Comparison of ENCODE assay signal across 1 cellular context in genomic region chr18:55748227-55748738, GRCh38.
A peak's percentile ranks its signal among the peaks of the same experiment; 100 is the strongest.
TF ChIP-seq lines count a peak whose summit lies in the region.

No MANE protein-coding gene starts in this region.

TF ChIP-seq in K562, 482 proteins besides CTCF, POLR2A, EP300 and RAD21 (continued from another document and continues in another):
- no peak for TF ChIP-seq NFXL1 (CRISPR knock-in tag; IDR thresholded peaks at IDR 0.05)
- no peak for TF ChIP-seq TFAM (CRISPR knock-in tag; conservative IDR thresholded peaks at IDR 0.05)
- no peak for TF ChIP-seq ZNF707 (CRISPR knock-in tag; conservative IDR thresholded peaks at IDR 0.05)
- TF ChIP-seq SMAD2 (IDR thresholded peaks at IDR 0.05; ENCODE audit: low read depth, low read length) = no peak
- no peak for TF ChIP-seq HSF4 (CRISPR knock-in tag; IDR thresholded peaks at IDR 0.05; ENCODE audit: borderline replicate concordance)
- no peak for TF ChIP-seq CREB5 (CRISPR knock-in tag; IDR thresholded peaks at IDR 0.05)
- TF ChIP-seq NR2F6 (CRISPR knock-in tag; IDR thresholded peaks at IDR 0.05) = no peak
- peak; percentile 97 for TF ChIP-seq GATAD2B (IDR thresholded peaks at IDR 0.05; ENCODE audit: borderline replicate concordance)
- peak; percentile 56; the same call in 1 of the 2 replicates for TF ChIP-seq BACH1 (tag; IDR thresholded peaks at IDR 0.05)
- peak; percentile 81; the same call in 1 of the 2 replicates for TF ChIP-seq ILF3 (IDR thresholded peaks at IDR 0.05; ENCODE audit: borderline replicate concordance)
- TF ChIP-seq ZNF263 (CRISPR knock-in tag; IDR thresholded peaks at IDR 0.05; ENCODE audit: borderline replicate concordance) = peak; percentile 92
- peak; percentile 80; the same call in 1 of the 2 replicates for TF ChIP-seq ZBTB2 (IDR thresholded peaks at IDR 0.05)
- 0 out of 2 replicates have a peak, but pooled peaks have one; percentile 32 for TF ChIP-seq MYBL2 (IDR thresholded peaks at IDR 0.05; ENCODE audit: low read depth)
- TF ChIP-seq MYBL2 (CRISPR knock-in tag; IDR thresholded peaks at IDR 0.05; ENCODE audit: borderline replicate concordance) = no peak
- peak; percentile 98 for TF ChIP-seq CTBP1 (IDR thresholded peaks at IDR 0.05; ENCODE audit: borderline replicate concordance)
- TF ChIP-seq CCNT2 (IDR thresholded peaks at IDR 0.05; ENCODE audit: borderline replicate concordance, extremely low read depth, insufficient read length, low read depth, low read length) = peak; percentile 94
- no peak for TF ChIP-seq CHD7 (IDR thresholded peaks at IDR 0.05; ENCODE audit: low read depth, low read length)
- TF ChIP-seq TRIM28 (IDR thresholded peaks at IDR 0.05) = 0 out of 2 replicates have a peak, but pooled peaks have one; percentile 28
- peak; percentile 99 for TF ChIP-seq CHAMP1 (IDR thresholded peaks at IDR 0.05)
- TF ChIP-seq CHCHD3 (CRISPR knock-in tag; IDR thresholded peaks at IDR 0.05) = no peak
- TF ChIP-seq PKNOX1 (IDR thresholded peaks at IDR 0.05) = peak; percentile 50; the same call in 1 of the 2 replicates
- no peak for TF ChIP-seq PHTF2 (CRISPR knock-in tag; IDR thresholded peaks at IDR 0.05)
- no peak for TF ChIP-seq ARID4B (CRISPR knock-in tag; IDR thresholded peaks at IDR 0.05)
- no peak for TF ChIP-seq SAFB2 (IDR thresholded peaks at IDR 0.05; ENCODE audit: borderline replicate concordance, low read depth, low read length, severe bottlenecking)
- TF ChIP-seq ID3 (CRISPR knock-in tag; IDR thresholded peaks at IDR 0.05) = no peak
- peak; percentile 91 for TF ChIP-seq ID3 (tag; IDR thresholded peaks at IDR 0.05)
- TF ChIP-seq DNMT1 (IDR thresholded peaks at IDR 0.05) = no peak
- no peak for TF ChIP-seq HOMEZ (CRISPR knock-in tag; IDR thresholded peaks at IDR 0.05)
